Comparison of ENCODE assay signal across 8 cellular contexts in the genomic region with DNA sequence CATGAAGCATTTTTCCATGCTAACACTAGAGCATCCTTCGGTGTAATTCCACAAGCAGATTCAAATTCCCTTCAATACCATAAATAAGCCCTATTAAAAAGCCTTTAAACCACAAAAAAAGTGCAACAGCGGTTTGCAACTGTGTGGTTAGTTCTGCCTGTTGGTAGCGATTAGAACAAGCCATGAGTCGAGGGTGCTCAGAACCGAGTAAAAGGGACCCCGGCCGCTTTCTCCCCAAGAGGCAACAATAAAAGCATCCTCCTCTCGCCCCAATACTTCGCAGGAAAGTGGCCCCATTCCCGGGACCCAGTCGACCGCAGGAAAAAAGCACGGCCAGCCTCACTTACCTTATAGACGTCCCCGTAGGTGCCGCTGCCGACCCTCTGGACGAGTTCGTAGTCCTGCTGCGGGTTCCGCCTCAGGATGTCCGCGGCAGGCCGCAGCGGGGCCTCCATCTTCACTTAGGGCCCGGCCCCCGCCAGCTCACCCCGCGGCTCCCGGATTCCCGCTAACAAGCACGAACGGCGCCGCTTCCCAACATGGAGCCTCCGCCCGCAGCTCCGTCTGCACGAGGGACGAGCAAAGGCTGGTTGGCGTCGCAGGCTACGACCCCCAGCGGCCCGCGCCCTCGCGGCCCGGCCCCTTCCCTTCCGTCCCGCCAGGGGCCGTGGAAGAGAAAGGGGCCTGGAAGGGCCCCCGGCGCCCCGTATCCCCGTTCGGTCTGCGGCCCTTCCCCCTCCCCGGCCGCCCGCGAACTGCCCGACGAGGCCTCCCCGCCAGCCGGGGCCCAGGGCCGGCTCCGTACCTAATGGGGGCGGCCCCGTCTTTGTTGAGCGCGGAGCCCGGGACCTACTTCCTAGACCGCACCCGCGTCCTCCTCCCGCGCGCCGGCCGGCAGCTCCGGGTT.
DNase-seq lines count a peak whose midpoint lies in the region; ATAC-seq lines count a peak whose summit lies in the region.

No MANE protein-coding gene starts in this region.

- peak overlapping the region; percentile 67 for H3K27ac ChIP-seq in effector memory CD4-positive, alpha-beta T cell (ENCODE audit: insufficient read depth, low read length, poor library complexity, severe bottlenecking)

- H3K9me3 ChIP-seq in HAP-1 = no peaks in the 10 kb centered on the region; the same call in none of the 2 replicates
- H3K9me3 ChIP-seq in effector memory CD4-positive, alpha-beta T cell (ENCODE audit: control insufficient read depth, low read length) = no peaks in the 10 kb centered on the region

- H3K4me1 Mint-ChIP-seq in memory B cell = peaks cover 28% of the 10 kb centered on the region
- H3K4me1 Mint-ChIP-seq in stimulated activated naive CD8-positive, alpha-beta T cell treated with anti-CD3 and anti-CD28 coated beads, Interleukin-15, amount 100 ng/mL, for 72 hours = peaks cover 47% of the 10 kb centered on the region

- no peak for ATAC-seq in memory B cell (ENCODE audit: low read depth)
- ATAC-seq in stimulated activated naive CD8-positive, alpha-beta T cell treated with anti-CD3 and anti-CD28 coated beads, Interleukin-15, amount 100 ng/mL, for 72 hours = peak; percentile 28

- H3K4me3 Mint-ChIP-seq in memory B cell = peak overlapping the region; percentile 90
- H3K4me3 Mint-ChIP-seq in stimulated activated naive CD8-positive, alpha-beta T cell treated with anti-CD3 and anti-CD28 coated beads, Interleukin-15, amount 100 ng/mL, for 72 hours = peak overlapping the region; percentile 94 to 95

- in situ Hi-C loops in HAP-1 (cut with MboI; ENCODE audit: low sequenced_read_pairs) = loop anchor here (25.0 kb wide), 1 partner anchor 645 kb away; a partner anchor contains a TSS

- H3K36me3 ChIP-seq in HAP-1 (replicated peaks) = peaks cover 3% of the 10 kb centered on the region
- no peaks in the 10 kb centered on the region for H3K36me3 ChIP-seq in effector memory CD4-positive, alpha-beta T cell (ENCODE audit: control insufficient read depth, insufficient read depth, low read length)

- H3K9me3 Mint-ChIP-seq in memory B cell = peaks cover 2% of the 10 kb centered on the region
- peaks cover 0 to 12% of the 10 kb centered on the region in 2 donors for H3K9me3 Mint-ChIP-seq in stimulated activated naive CD8-positive, alpha-beta T cell treated with anti-CD3 and anti-CD28 coated beads, Interleukin-15, amount 100 ng/mL, for 72 hours

- H3K4me3 ChIP-seq in HAP-1 = peak overlapping the region; percentile 82
- peak overlapping the region; percentile 96 for H3K4me3 ChIP-seq in effector memory CD4-positive, alpha-beta T cell (ENCODE audit: insufficient read depth, low read depth, low read length, poor library complexity, severe bottlenecking)

- H3K4me1 ChIP-seq in HAP-1 = peaks cover 20% of the 10 kb centered on the region
- peaks cover 7% of the 10 kb centered on the region for H3K4me1 ChIP-seq in effector memory CD4-positive, alpha-beta T cell (ENCODE audit: control insufficient read depth, insufficient read depth, low read length, poor library complexity, severe bottlenecking)

- H3K27me3 ChIP-seq in HAP-1 (ENCODE audit: low read depth) = no peaks in the 10 kb centered on the region
- H3K27me3 ChIP-seq in effector memory CD4-positive, alpha-beta T cell (replicated peaks; ENCODE audit: control insufficient read depth, insufficient read depth, low read length, poor library complexity, severe bottlenecking) = no peaks in the 10 kb centered on the region

- DNase-seq in NCI-H2081 (lab: John Stamatoyannopoulos, UW) (peak; percentile 38 to 55), NCI-H2081 treated with DMSO at 0.1 percent for 48 hours (lab: John Stamatoyannopoulos, UW) (no peak), HAP-1 (ENCODE audit: low spot score in 2 of 2) (peak; percentile 21 to 65), LoVo (ENCODE audit: low spot score) (peak; percentile 32), memory B cell (ENCODE audit: low spot score in 2 of 2) (peak in 1 of 2 donors; percentile 6)
- peak; percentile 10 to 26 for DNase-seq in activated CD4-positive, alpha-beta T cell treated with anti-CD3 and anti-CD28 coated beads for 4 hours
- DNase-seq in effector memory CD4-positive, alpha-beta T cell = peak; percentile 2 to 16 (median 11)
- peak in 1 of 2 donors; percentile 39 for DNase-seq in stimulated activated naive CD8-positive, alpha-beta T cell treated with anti-CD3 and anti-CD28 coated beads, Interleukin-15, amount 100 ng/mL, for 72 hours

- H3K27me3 Mint-ChIP-seq in memory B cell = no peaks in the 10 kb centered on the region
- H3K27me3 Mint-ChIP-seq in stimulated activated naive CD8-positive, alpha-beta T cell treated with anti-CD3 and anti-CD28 coated beads, Interleukin-15, amount 100 ng/mL, for 72 hours = no peaks in the 10 kb centered on the region

- H3K27ac Mint-ChIP-seq in memory B cell = peak overlapping the region; percentile 78
- H3K27ac Mint-ChIP-seq in stimulated activated naive CD8-positive, alpha-beta T cell treated with anti-CD3 and anti-CD28 coated beads, Interleukin-15, amount 100 ng/mL, for 72 hours = peak overlapping the region; percentile 89 to 93

- peaks cover 10% of the 10 kb centered on the region for H3K36me3 Mint-ChIP-seq in memory B cell
